12 cellular contexts compared by ENCODE assay signal in genomic region chr4:121698119-121698732, GRCh38. TPM values are rescaled to one million over a fixed set of nuclear protein-coding genes. Genes with fewer than 3 reads are reported as not detected.
DNase-seq lines count a peak whose midpoint lies in the region; ATAC-seq and TF ChIP-seq lines count a peak whose summit lies in the region.
"Had no signal": no experiment of that assay in that cellular context is flagged by ENCODE, and none has a peak within 500 bp of the region (broad histone marks: within the 10 kb centered on the region; RNA-seq: fewer than 3 reads in every experiment).

No MANE protein-coding gene starts in this region.

- no peak overlapping the region for H4K91ac ChIP-seq in IMR-90 (ENCODE audit: insufficient read depth, low read depth, low read length)

- peak overlapping the region; percentile 77 for H3K4me2 ChIP-seq in IMR-90 (ENCODE audit: low read depth, low read length)
- H3K4me2 ChIP-seq in neural progenitor cell, result peak overlapping the region; percentile 88

- H3K79me2 ChIP-seq in neural progenitor cell (ENCODE audit: low read depth), result peaks cover 25% of the 10 kb centered on the region

- H3K9me3 Mint-ChIP-seq in neural progenitor cell, result no peaks in the 10 kb centered on the region

- no TSS peak for BruUV-seq in IMR-90 (replicated peaks; lab: Mats Ljungman, UMichigan)

- peaks cover 13% of the 10 kb centered on the region for H3F3A ChIP-seq in neural progenitor cell (ENCODE audit: low read depth)

- ATAC-seq in IMR-90 (ENCODE audit: low read depth) (no peak), GM18870 (IDR thresholded peaks at IDR 0.05; ENCODE audit: unreplicated experiment) (no peak), HG03521 (IDR thresholded peaks at IDR 0.05; ENCODE audit: unreplicated experiment) (no peak)

- H4K8ac ChIP-seq in IMR-90 (ENCODE audit: low read depth in 2 of 2, low read length in 2 of 2), result no peak overlapping the region

- H3K4me1 ChIP-seq in IMR-90 (ENCODE audit: control insufficient read depth, insufficient read depth, low read length) (peaks cover 8% of the 10 kb centered on the region), neural progenitor cell (peaks cover 9% of the 10 kb centered on the region)

- POLR2A ChIA-PET in IMR-90 (lab: Charles Lee; ENCODE audit: unreplicated experiment), result no interaction called here

- TF ChIP-seq POLR2A in IMR-90 (IDR thresholded peaks at IDR 0.05; ENCODE audit: low read depth, low read length), result no peak

- no peak overlapping the region for H2BK5ac ChIP-seq in IMR-90 (ENCODE audit: low read depth, low read length, poor library complexity, severe bottlenecking)

- H3K23ac ChIP-seq in IMR-90 (ENCODE audit: low read depth, low read length), result peak overlapping the region; percentile 44; the same call in 1 of the 2 replicates

- H3K9me1 ChIP-seq in IMR-90 (ENCODE audit: insufficient read depth, low read length), result 0 out of 2 replicates have a peak, but pooled peaks cover 3% of the 10 kb centered on the region

- H4K20me1 ChIP-seq in IMR-90 (ENCODE audit: insufficient read depth, low read length) (peaks cover 15% of the 10 kb centered on the region), neural progenitor cell (ENCODE audit: low read depth) (peaks cover 5% of the 10 kb centered on the region)

- H2BK20ac ChIP-seq in IMR-90 (ENCODE audit: low read depth, low read length), result no peak overlapping the region

- no peak overlapping the region for H3K56ac ChIP-seq in IMR-90 (ENCODE audit: extremely low read depth, insufficient read depth, low read length)

- H3K27me3 ChIP-seq in IMR-90 (ENCODE audit: control insufficient read depth, insufficient read depth, low read length), result no peaks in the 10 kb centered on the region
- no peaks in the 10 kb centered on the region for H3K27me3 ChIP-seq in dorsolateral prefrontal cortex
- H3K27me3 ChIP-seq in neural progenitor cell, result no peaks in the 10 kb centered on the region
- H3K27me3 ChIP-seq: Peyer's patch, spleen had no signal

- no peak overlapping the region for H2BK15ac ChIP-seq in IMR-90 (ENCODE audit: low read depth, low read length)

- intact Hi-C loops in IMR-90 (cut with micrococcal nuclease) (no loop called here), dorsolateral prefrontal cortex (cut with DNase I) (loop anchor here in 1 of 2 donors (5.0 kb wide), 2 partner anchors 89 to 104 kb away; partner anchors contain the start of gene EXOSC9)

- peaks cover 8 to 11% of the 10 kb centered on the region in 2 experiments; a peak in 3 of 4 replicates for H3K79me1 ChIP-seq in IMR-90 (ENCODE audit: low read depth in 1 of 2, low read length in 2 of 2)

- H3K18ac ChIP-seq in IMR-90 (ENCODE audit: low read depth, low read length), result no peak overlapping the region

- in situ Hi-C loops in IMR-90 (cut with MboI; ENCODE audit: low sequenced_read_pairs), result no loop called here

- no peak overlapping the region for H2AFZ ChIP-seq in IMR-90 (replicated peaks; ENCODE audit: low read length, poor library complexity)
- no peak overlapping the region for H2AFZ ChIP-seq in neural progenitor cell (replicated peaks)

- no peak overlapping the region for H3K4me3 ChIP-seq in IMR-90 (ENCODE audit: insufficient read depth, low read depth, low read length)
- H3K4me3 ChIP-seq in dorsolateral prefrontal cortex, result peak overlapping the region in 32 of 59 donors; percentile 69 to 98 (median 93)
- no peak overlapping the region for H3K4me3 ChIP-seq in neural progenitor cell

- H3K9me3 ChIP-seq in IMR-90 (ENCODE audit: control insufficient read depth, insufficient read depth, low read length) (peaks cover 7% of the 10 kb centered on the region), neural progenitor cell (ENCODE audit: low read depth) (no peaks in the 10 kb centered on the region)
- H3K9me3 ChIP-seq: Peyer's patch had no signal

- no peak for TF ChIP-seq RAD21 in IMR-90 (IDR thresholded peaks at IDR 0.05; ENCODE audit: low read length)

- no peak overlapping the region for H2AK9ac ChIP-seq in IMR-90 (replicated peaks; ENCODE audit: low read depth, low read length, poor library complexity)

- WGBS in IMR-90 (ENCODE audit: extremely low coverage in 2 of 2, insufficient read length in 1 of 2), 2 experiments, result 100% methylated on average over 2 of the region's 8 CpGs; no CpG with 5 or more reads in 1 of the 2 experiments

- H3K14ac ChIP-seq in IMR-90 (replicated peaks; ENCODE audit: low read depth, low read length), result no peak overlapping the region

- H3K27ac ChIP-seq in IMR-90 (ENCODE audit: insufficient read depth, low read length) (no peak overlapping the region), dorsolateral prefrontal cortex (peak overlapping the region in 20 of 59 donors; percentile 3 to 98 (median 90)), neural progenitor cell (no peak overlapping the region)

- peak overlapping the region; percentile 61; the same call in 1 of the 2 replicates for H2AK5ac ChIP-seq in IMR-90 (ENCODE audit: low read depth, low read length)

- TF ChIP-seq CTCF in IMR-90 (conservative IDR thresholded peaks at IDR 0.05; ENCODE audit: low read depth, low read length) (no peak), dorsolateral prefrontal cortex (IDR thresholded peaks at IDR 0.05 in 54 of 56, conservative IDR thresholded peaks at IDR 0.05 in 2 of 56; ENCODE audit: low read depth in 1 of 56, partially characterized antibody in 56 of 56) (no peak), neural progenitor cell (IDR thresholded peaks at IDR 0.05) (no peak)

- H3K36me3 Mint-ChIP-seq in neural progenitor cell, result no peaks in the 10 kb centered on the region

- DNase-seq in CD1c-positive myeloid dendritic cell (ENCODE audit: extremely low spot score) (peak; percentile 53), IMR-90 (no peak), dorsolateral prefrontal cortex (peak in 7 of 10 donors; percentile 31 to 65 (median 49)), neural progenitor cell (ENCODE audit: low spot score) (no peak), GOT3 (lab: John Stamatoyannopoulos, UW) (no peak)
- DNase-seq in activated CD4-positive, alpha-beta T cell treated with anti-CD3 and anti-CD28 coated beads for 48 hours, result no peak
- DNase-seq: activated CD4-positive, alpha-beta T cell treated with anti-CD3 and anti-CD28 coated beads, Interleukin-2, amount 50 U/mL, for 4 hours; NCI-H1436; spleen had no signal

- CTCF ChIA-PET in IMR-90 (lab: Yijun Ruan, JAX), result no interaction called here

- peaks cover 18% of the 10 kb centered on the region for H3K4me1 Mint-ChIP-seq in neural progenitor cell

- H3K36me3 ChIP-seq in IMR-90 (ENCODE audit: control insufficient read depth, insufficient read depth, low read length) (peaks cover 5% of the 10 kb centered on the region; the same call in 1 of the 2 replicates), neural progenitor cell (no peaks in the 10 kb centered on the region)
- H3K36me3 ChIP-seq: Peyer's patch had no signal

- H3K27me3 Mint-ChIP-seq in neural progenitor cell (ENCODE audit: insufficient read depth, low read depth), result no peaks in the 10 kb centered on the region

- H4K5ac ChIP-seq in IMR-90 (ENCODE audit: low read depth, low read length), result no peak overlapping the region

- dilution Hi-C loops in IMR-90 (cut with HindIII; ENCODE audit: low sequenced_read_pairs, unreplicated experiment), result no loop called here

- 0 out of 2 replicates have a peak overlapping the region, but pooled peaks have one; percentile 36 for H3K4ac ChIP-seq in IMR-90 (ENCODE audit: low read depth, low read length)

- H3K4me3 Mint-ChIP-seq in neural progenitor cell, result peak overlapping the region; percentile 88

- no peak overlapping the region for H2BK120ac ChIP-seq in IMR-90 (ENCODE audit: low read depth, low read length)

- H3K9ac ChIP-seq in IMR-90 (ENCODE audit: low read depth, low read length), result no peak overlapping the region
- no peak overlapping the region for H3K9ac ChIP-seq in neural progenitor cell

- H3K27ac Mint-ChIP-seq in neural progenitor cell, result no peak overlapping the region

TF ChIP-seq in IMR-90, 13 proteins besides CTCF, POLR2A, EP300 and RAD21 (continues in another document):
- TF ChIP-seq MAFK (IDR thresholded peaks at IDR 0.05; ENCODE audit: low read depth, low read length) (no peak), MAZ (IDR thresholded peaks at IDR 0.05; ENCODE audit: borderline replicate concordance, low read depth, low read length) (no peak), USF2 (IDR thresholded peaks at IDR 0.05; ENCODE audit: low read depth, low read length) (no peak), RFX5 (IDR thresholded peaks at IDR 0.05; ENCODE audit: low read depth, low read length) (no peak), FOS (IDR thresholded peaks at IDR 0.05; ENCODE audit: low read depth, low read length) (no peak), CEBPB (IDR thresholded peaks at IDR 0.05; ENCODE audit: low read depth, low read length) (no peak), MXI1 (IDR thresholded peaks at IDR 0.05; ENCODE audit: borderline replicate concordance, low read depth, low read length) (no peak), SMC3 (IDR thresholded peaks at IDR 0.05; ENCODE audit: low read depth, low read length) (no peak), CHD1 (IDR thresholded peaks at IDR 0.05; ENCODE audit: low read depth, low read length) (no peak), RCOR1 (IDR thresholded peaks at IDR 0.05; ENCODE audit: insufficient replicate concordance, low read length) (no peak), BHLHE40 (IDR thresholded peaks at IDR 0.05; ENCODE audit: low read depth, low read length) (no peak), NFE2L2 (IDR thresholded peaks at IDR 0.05; ENCODE audit: low read depth, low read length) (no peak)

RNA-seq across cellular contexts. Expression of gene ANXA5, which starts 1.4 kb away (rescaled TPM):
- total RNA-seq in IMR-90 (2012; rRNA removed) (780 and 1,163 TPM in 2 replicates), dorsolateral prefrontal cortex (100 to 1,000 TPM in 23 of 120 experiments, 10 to 100 TPM in 97; 48.4 to 141 (median 84.7) TPM), neural progenitor cell (ENCODE audit: low replicate concordance) (153 and 216 TPM in 2 replicates)
- polyA plus RNA-seq in IMR-90 (2012; rRNA removed), result 1,191 and 1,448 TPM in 2 replicates
- polyA plus RNA-seq in IMR-90 (2012; cell fraction: cytosol; rRNA removed), result 601 and 625 TPM in 2 replicates
- polyA plus RNA-seq in IMR-90 (2012; cell fraction: nucleus; rRNA removed; ENCODE audit: low replicate concordance), result 243 and 845 TPM in 2 replicates

Comparison
In these comparisons a context has a peak if more than half of its experiments do, and no peak if none do; other contexts are left out.
1. DNase-seq: peak in CD1c-positive myeloid dendritic cell (single experiment) and dorsolateral prefrontal cortex (7 of 10); none in IMR-90 (single experiment), neural progenitor cell (single experiment), GOT3 (single experiment) and activated CD4-positive, alpha-beta T cell treated with anti-CD3 and anti-CD28 coated beads for 48 hours (single experiment).
2. H3K4me3 ChIP-seq: peak in dorsolateral prefrontal cortex (32 of 59); none in IMR-90 (single experiment) and neural progenitor cell (single experiment).